Comparison of ENCODE assay signal across 7 cellular contexts in genomic region chr19:35882074-35882832, GRCh38. TPM values are rescaled to one million over a fixed set of nuclear protein-coding genes. Genes with fewer than 3 reads are reported as not detected.
A peak's percentile ranks its signal among the peaks of the same experiment; 100 is the strongest.
DNase-seq lines count a peak whose midpoint lies in the region; ATAC-seq, FAIRE-seq and TF ChIP-seq lines count a peak whose summit lies in the region.

No MANE protein-coding gene starts in this region.

- H3K4me2 ChIP-seq in K562 (ENCODE audit: insufficient read depth, low read length), result no peak overlapping the region

- TF ChIP-seq RAD21 in K562 (CRISPR knock-in tag; conservative IDR thresholded peaks at IDR 0.05 in 1 of 2, IDR thresholded peaks at IDR 0.05 in 1 of 2), result peak; percentile 91 to 94

- DNase-seq in DMS53 (lab: John Stamatoyannopoulos, UW), result peak; percentile 89
- peak; percentile 63 for DNase-seq in HFF-Myc (ENCODE audit: extremely low read depth, low read depth)
- DNase-seq in NCI-H526 treated with DMSO at 0.1 percent for 48 hours (lab: John Stamatoyannopoulos, UW), result peak; percentile 74
- peak; percentile 45 to 68 (median 52) for DNase-seq in K562 (ENCODE audit: extremely low read depth in 1 of 4, low spot score in 3 of 4)
- DNase-seq in iris pigment epithelial cell (ENCODE audit: low read depth), result peak; percentile 73
- DNase-seq in superior temporal gyrus (ENCODE audit: extremely low spot score), result peak; percentile 94

- peaks cover 8% of the 10 kb centered on the region; the same call in 1 of the 2 replicates for H4K20me1 ChIP-seq in K562 (replicated peaks; ENCODE audit: control insufficient read depth, insufficient read depth, low read length)

- H3K4me3 ChIP-seq in HFF-Myc (replicated peaks; ENCODE audit: low read depth, low read length) (no peak overlapping the region), K562 (no peak overlapping the region)

- in situ Hi-C loops in K562 (cut with MboI), result no loop called here

- intact Hi-C loops in K562 (cut with micrococcal nuclease), result loop anchor here (1.0 kb wide), 1 partner anchor 49 kb away; no protein-coding TSS in a partner anchor

- FAIRE-seq in K562 (lab: Jason Lieb, UNC), result peak; percentile 85

- no peak overlapping the region for H3K9ac ChIP-seq in K562 (ENCODE audit: insufficient read depth in 1 of 2, low read depth in 2 of 2, low read length in 2 of 2)

- no peak overlapping the region for H3K27ac ChIP-seq in K562 (ENCODE audit: extremely low read depth, low read depth, low read length)

- no peak for TF ChIP-seq POLR2A in K562 (conservative IDR thresholded peaks at IDR 0.05)

- no peaks in the 10 kb centered on the region for H3K79me2 ChIP-seq in K562 (ENCODE audit: control insufficient read depth, insufficient read depth, low read length)

- no TSS peak for BruUV-seq in K562 (replicated peaks; lab: Mats Ljungman, UMichigan)

- H3K4me1 ChIP-seq in K562 (replicated peaks in 1 of 2; ENCODE audit: control insufficient read depth in 2 of 2, insufficient read depth in 2 of 2, low read length in 2 of 2), result peaks cover 8 to 12% of the 10 kb centered on the region in 2 experiments; a peak in 4 of 5 replicates

- no peaks in the 10 kb centered on the region for H3K9me1 ChIP-seq in K562 (ENCODE audit: control insufficient read depth, insufficient read depth, low read length)

- no peak overlapping the region for H2AFZ ChIP-seq in K562 (ENCODE audit: low read depth, low read length)

- WGBS in K562 (ENCODE audit: insufficient coverage, low coverage, missing lambda C conversion rate), result 3% methylated on average over 8 of the region's 8 CpGs

- peaks cover 9 to 19% of the 10 kb centered on the region in 2 experiments; a peak in 4 of 5 replicates for H3K27me3 ChIP-seq in K562 (ENCODE audit: control insufficient read depth in 2 of 2, insufficient read depth in 2 of 2, low read length in 2 of 2)

- no peak for TF ChIP-seq EP300 in K562 (IDR thresholded peaks at IDR 0.05; ENCODE audit: low read length)

- no peaks in the 10 kb centered on the region for H3K9me3 ChIP-seq in K562 (replicated peaks; ENCODE audit: control insufficient read depth, insufficient read depth, low read depth, low read length)

- H3K36me3 ChIP-seq in K562 (ENCODE audit: control insufficient read depth, insufficient read depth, low read length), result no peaks in the 10 kb centered on the region

- CTCF ChIA-PET in K562 (lab: Yijun Ruan, JAX; ENCODE audit: low intra/inter-chr PET ratio), result interaction anchor here (0.5 to 3.2 kb wide), 7 partner anchors 12 to 62 kb away, joined by 3 to 42 read pairs (median 5); no protein-coding TSS in a partner anchor

- POLR2A ChIA-PET in K562 (lab: Yijun Ruan, JAX), result interaction anchor here (0.7 kb wide), 1 partner anchor 12 kb away, joined by 3 read pairs; no protein-coding TSS in a partner anchor

- TF ChIP-seq CTCF in HFF-Myc (IDR thresholded peaks at IDR 0.05; ENCODE audit: low read depth, low read length, missing control alignments) (peak; percentile 38), K562 (IDR thresholded peaks at IDR 0.05 in 2 of 3, conservative IDR thresholded peaks at IDR 0.05 in 1 of 3; ENCODE audit: insufficient read depth in 2 of 3, low read depth in 1 of 3, low read length in 3 of 3) (peak; percentile 45 to 79 (median 62); a peak in 5 of 6 replicates)

- ATAC-seq in K562 (peak; percentile 44; the same call in 1 of the 3 replicates), HG02610 (IDR thresholded peaks at IDR 0.05; ENCODE audit: unreplicated experiment) (no peak)

RNA-seq across cellular contexts. Expression of gene APLP1, which starts 13.9 kb away (rescaled TPM):
- 3.3 and 19.3 TPM in 2 replicates for total RNA-seq in K562 (2011; cell fraction: chromatin; rRNA removed; ENCODE audit: low replicate concordance)
- 8.6 and 11.2 TPM in 2 replicates for total RNA-seq in K562 (2011; cell fraction: nucleolus; rRNA removed)
- total RNA-seq in K562 (2011; cell fraction: nucleoplasm; rRNA removed), result 7.1 and 7.3 TPM in 2 replicates
- total RNA-seq in K562 (2014; rRNA removed) (5.8 and 9.0 TPM in 2 replicates), K562 (2014; rRNA removed; fragmentation: Illumina TruSeq; extraction: Trizol) (2.3 and 3.0 TPM in 2 replicates), K562 (2015; rRNA removed; fragmentation: Illumina TruSeq; extraction: Trizol) (1.4 and 3.3 TPM in 2 replicates), K562 (2021) (6.9 and 9.9 TPM in 2 replicates)
- polyA plus RNA-seq in K562 (2011; rRNA removed) (4.7 and 8.9 TPM in 2 replicates), K562 (2014; fragmentation: Illumina TruSeq; extraction: Trizol) (6.6 and 7.8 TPM in 2 replicates), K562 (2014; fragmentation: Nextera tagmentation; extraction: Ambion mirVana) (under 1 TPM; 0.69 to 0.87 TPM), K562 (2014; rRNA removed) (6.0 and 8.2 TPM in 2 replicates)
- polyA plus RNA-seq in K562 (2011; cell fraction: cytosol; rRNA removed), result 6.1 and 8.3 TPM in 2 replicates
- polyA plus RNA-seq in K562 (2011; cell fraction: nucleus; rRNA removed), result 16.1 and 16.8 TPM in 2 replicates
- polyA plus RNA-seq in K562 (2012), result 8.7 and 13.6 TPM in 2 replicates
- polyA minus RNA-seq in K562 (2011; rRNA and poly(A)+ RNA removed), result 1.1 and 1.4 TPM in 2 replicates
- 2.1 and 4.9 TPM in 2 replicates for polyA minus RNA-seq in K562 (2011; cell fraction: cytosol; rRNA and poly(A)+ RNA removed)
- polyA minus RNA-seq in K562 (2011; cell fraction: nucleus; rRNA and poly(A)+ RNA removed), result 4.7 and 6.4 TPM in 2 replicates

RNA-seq across cellular contexts. Expression of gene NFKBID, which starts 18.1 kb away (rescaled TPM):
- total RNA-seq in K562 (2011; cell fraction: chromatin; rRNA removed; ENCODE audit: low replicate concordance), result 15.7 and 63.9 TPM in 2 replicates
- total RNA-seq in K562 (2011; cell fraction: nucleolus; rRNA removed), result 48.6 and 61.0 TPM in 2 replicates
- 27.9 and 29.7 TPM in 2 replicates for total RNA-seq in K562 (2011; cell fraction: nucleoplasm; rRNA removed)
- 8.9 and 12.9 TPM in 2 replicates for total RNA-seq in K562 (2014; rRNA removed)
- total RNA-seq in K562 (2014; rRNA removed; fragmentation: Illumina TruSeq; extraction: Trizol), result 1.7 and 2.9 TPM in 2 replicates
- 6.6 and 7.1 TPM in 2 replicates for total RNA-seq in K562 (2015; rRNA removed; fragmentation: Illumina TruSeq; extraction: Trizol)
- 9.3 and 10.0 TPM in 2 replicates for total RNA-seq in K562 (2021)
- 3.3 and 6.8 TPM in 2 replicates for polyA plus RNA-seq in K562 (2011; rRNA removed)
- 5.3 and 6.4 TPM in 2 replicates for polyA plus RNA-seq in K562 (2011; cell fraction: cytosol; rRNA removed)
- polyA plus RNA-seq in K562 (2011; cell fraction: nucleus; rRNA removed), result 43.9 and 60.1 TPM in 2 replicates
- 2.7 and 5.6 TPM in 2 replicates for polyA plus RNA-seq in K562 (2012)
- 3.6 and 4.1 TPM in 2 replicates for polyA plus RNA-seq in K562 (2014; fragmentation: Illumina TruSeq; extraction: Trizol)
- polyA plus RNA-seq in K562 (2014; fragmentation: Nextera tagmentation; extraction: Ambion mirVana), result under 1 TPM; 0.65 to 0.92 TPM
- 6.3 and 8.9 TPM in 2 replicates for polyA plus RNA-seq in K562 (2014; rRNA removed)
- polyA minus RNA-seq in K562 (2011; rRNA and poly(A)+ RNA removed), result 3.2 and 6.3 TPM in 2 replicates
- 10.9 and 12.1 TPM in 2 replicates for polyA minus RNA-seq in K562 (2011; cell fraction: cytosol; rRNA and poly(A)+ RNA removed)
- 20.7 and 27.1 TPM in 2 replicates for polyA minus RNA-seq in K562 (2011; cell fraction: nucleus; rRNA and poly(A)+ RNA removed)

RNA-seq across cellular contexts. Expression of gene HCST, which starts 20.1 kb away (rescaled TPM):
- total RNA-seq in K562 (2011; cell fraction: chromatin; rRNA removed; ENCODE audit: low replicate concordance), result 1.0 TPM in 1 of 2 replicates, not detected in the other
- 1.7 and 2.2 TPM in 2 replicates for total RNA-seq in K562 (2011; cell fraction: nucleolus; rRNA removed)
- total RNA-seq in K562 (2011; cell fraction: nucleoplasm; rRNA removed), result 0.81 and 2.4 TPM in 2 replicates
- not detected in 2 replicates for total RNA-seq in K562 (2014; rRNA removed)
- total RNA-seq in K562 (2014; rRNA removed; fragmentation: Illumina TruSeq; extraction: Trizol), result 0.29 TPM in 1 of 2 replicates, not detected in the other
- total RNA-seq in K562 (2015; rRNA removed; fragmentation: Illumina TruSeq; extraction: Trizol), result 0.65 and 0.94 TPM in 2 replicates
- 0.47 and 1.6 TPM in 2 replicates for total RNA-seq in K562 (2021)
- 1.3 and 1.9 TPM in 2 replicates for polyA plus RNA-seq in K562 (2011; rRNA removed)
- polyA plus RNA-seq in K562 (2011; cell fraction: cytosol; rRNA removed), result 1.4 and 17.5 TPM in 2 replicates
- 0.86 and 1.3 TPM in 2 replicates for polyA plus RNA-seq in K562 (2011; cell fraction: nucleus; rRNA removed)
- 1.2 and 1.6 TPM in 2 replicates for polyA plus RNA-seq in K562 (2012)
- polyA plus RNA-seq in K562 (2014; fragmentation: Illumina TruSeq; extraction: Trizol), result not detected in 2 replicates
- polyA plus RNA-seq in K562 (2014; fragmentation: Nextera tagmentation; extraction: Ambion mirVana), result 1 to 10 TPM in 1 of 2 experiments, under 1 TPM in 1; 0.95 to 1.0 TPM
- 1.1 and 1.9 TPM in 2 replicates for polyA plus RNA-seq in K562 (2014; rRNA removed)
- 1.7 TPM in 1 of 2 replicates, not detected in the other for polyA minus RNA-seq in K562 (2011; rRNA and poly(A)+ RNA removed)
- polyA minus RNA-seq in K562 (2011; cell fraction: cytosol; rRNA and poly(A)+ RNA removed), result 1.8 TPM in 1 of 2 replicates, not detected in the other
- polyA minus RNA-seq in K562 (2011; cell fraction: nucleus; rRNA and poly(A)+ RNA removed), result not detected in 2 replicates

RNA-seq across cellular contexts. Expression of gene KIRREL2, which starts 25.5 kb away (rescaled TPM):
- total RNA-seq in K562 (2011; cell fraction: chromatin; rRNA removed; ENCODE audit: low replicate concordance), result 0.42 TPM in 1 of 2 replicates, not detected in the other
- 0.26 and 0.50 TPM in 2 replicates for total RNA-seq in K562 (2011; cell fraction: nucleolus; rRNA removed)
- 0.15 and 0.23 TPM in 2 replicates for total RNA-seq in K562 (2011; cell fraction: nucleoplasm; rRNA removed)
- total RNA-seq in K562 (2014; rRNA removed) (not detected in 2 replicates), K562 (2014; rRNA removed; fragmentation: Illumina TruSeq; extraction: Trizol) (not detected in 2 replicates), K562 (2015; rRNA removed; fragmentation: Illumina TruSeq; extraction: Trizol) (0.04 and 0.07 TPM in 2 replicates), K562 (2021) (0.09 and 0.16 TPM in 2 replicates)
- polyA plus RNA-seq in K562 (2011; rRNA removed) (0.08 and 0.10 TPM in 2 replicates), K562 (2014; fragmentation: Illumina TruSeq; extraction: Trizol) (0.04 TPM in 1 of 2 replicates, not detected in the other), K562 (2014; fragmentation: Nextera tagmentation; extraction: Ambion mirVana) (under 1 TPM in 1 of 2 experiments, not detected in 1; 0.01 TPM), K562 (2014; rRNA removed) (0.11 and 0.12 TPM in 2 replicates)
- polyA plus RNA-seq in K562 (2011; cell fraction: cytosol; rRNA removed), result 0.07 and 0.13 TPM in 2 replicates
- polyA plus RNA-seq in K562 (2011; cell fraction: nucleus; rRNA removed), result 0.22 and 0.41 TPM in 2 replicates
- polyA plus RNA-seq in K562 (2012), result 0.05 and 0.11 TPM in 2 replicates
- 0.07 TPM in 1 of 2 replicates, not detected in the other for polyA minus RNA-seq in K562 (2011; rRNA and poly(A)+ RNA removed)
- not detected in 2 replicates for polyA minus RNA-seq in K562 (2011; cell fraction: cytosol; rRNA and poly(A)+ RNA removed)
- polyA minus RNA-seq in K562 (2011; cell fraction: nucleus; rRNA and poly(A)+ RNA removed), result 0.13 TPM in 1 of 2 replicates, not detected in the other

RNA-seq across cellular contexts. Expression of gene TYROBP, which starts 25.8 kb away (rescaled TPM):
- not detected in 2 replicates for total RNA-seq in K562 (2011; cell fraction: chromatin; rRNA removed; ENCODE audit: low replicate concordance)
- total RNA-seq in K562 (2011; cell fraction: nucleolus; rRNA removed), result 0.83 TPM in 1 of 2 replicates, not detected in the other
- 1.2 TPM in 1 of 2 replicates, not detected in the other for total RNA-seq in K562 (2011; cell fraction: nucleoplasm; rRNA removed)
- total RNA-seq in K562 (2014; rRNA removed), result 0.86 and 2.0 TPM in 2 replicates
- 1.1 and 1.2 TPM in 2 replicates for total RNA-seq in K562 (2014; rRNA removed; fragmentation: Illumina TruSeq; extraction: Trizol)
- 8.2 and 9.8 TPM in 2 replicates for total RNA-seq in K562 (2015; rRNA removed; fragmentation: Illumina TruSeq; extraction: Trizol)
- total RNA-seq in K562 (2021), result 2.7 and 2.9 TPM in 2 replicates
- polyA plus RNA-seq in K562 (2011; rRNA removed), result 2.9 and 11.1 TPM in 2 replicates
- 9.4 and 12.1 TPM in 2 replicates for polyA plus RNA-seq in K562 (2011; cell fraction: cytosol; rRNA removed)
- polyA plus RNA-seq in K562 (2011; cell fraction: nucleus; rRNA removed), result 1.6 and 7.6 TPM in 2 replicates
- 14.6 and 22.6 TPM in 2 replicates for polyA plus RNA-seq in K562 (2012)
- 2.2 and 2.4 TPM in 2 replicates for polyA plus RNA-seq in K562 (2014; fragmentation: Illumina TruSeq; extraction: Trizol)
- 1 to 10 TPM in 1 of 2 experiments, under 1 TPM in 1; 0.72 to 1.6 TPM for polyA plus RNA-seq in K562 (2014; fragmentation: Nextera tagmentation; extraction: Ambion mirVana)
- polyA plus RNA-seq in K562 (2014; rRNA removed), result 3.4 and 8.1 TPM in 2 replicates
- polyA minus RNA-seq in K562 (2011; rRNA and poly(A)+ RNA removed), result 0.87 and 2.1 TPM in 2 replicates
- polyA minus RNA-seq in K562 (2011; cell fraction: cytosol; rRNA and poly(A)+ RNA removed), result 6.5 TPM in 1 of 2 replicates, not detected in the other
- 1.6 TPM in 1 of 2 replicates, not detected in the other for polyA minus RNA-seq in K562 (2011; cell fraction: nucleus; rRNA and poly(A)+ RNA removed)
